In genomic region chr7:139168480-139168879, GRCh38 we compare ENCODE assay signal across 22 cellular contexts. TPM values are rescaled to one million over a fixed set of nuclear protein-coding genes. Genes with fewer than 3 reads are reported as not detected.
DNase-seq lines count a peak whose midpoint lies in the region; ATAC-seq, FAIRE-seq and TF ChIP-seq lines count a peak whose summit lies in the region.
"Had no signal": no experiment of that assay in that cellular context is flagged by ENCODE, and none has a peak within 500 bp of the region (broad histone marks: within the 10 kb centered on the region; RNA-seq: fewer than 3 reads in every experiment).

No MANE protein-coding gene starts in this region.

- no peak overlapping the region for H3K56ac ChIP-seq in H1 (replicated peaks; ENCODE audit: insufficient read length, low read depth, low read length)

- H3K79me1 ChIP-seq in H1 (ENCODE audit: low read depth, low read length), result no peaks in the 10 kb centered on the region

- H3K4me3 ChIP-seq in H1 (ENCODE audit: extremely low read depth in 1 of 4, insufficient read depth in 2 of 4, low read depth in 3 of 4, low read length in 4 of 4), result no peak overlapping the region
- H3K4me3 ChIP-seq in left ventricle myocardium inferior, result no peak overlapping the region
- no peak overlapping the region for H3K4me3 ChIP-seq in PC-9
- H3K4me3 ChIP-seq: BLaER1 treated with 17β-estradiol and CSF1 and Interleukin-3, amounts not matched to agents 10 nM and 100 nM had no signal

- H3K79me2 ChIP-seq in H1 (ENCODE audit: control insufficient read depth in 1 of 2, insufficient read depth in 2 of 2, low read length in 2 of 2) (no peaks in the 10 kb centered on the region), PC-9 (ENCODE audit: low read depth) (no peaks in the 10 kb centered on the region)

- no peaks in the 10 kb centered on the region for H4K20me1 ChIP-seq in H1 (replicated peaks in 1 of 2; ENCODE audit: control insufficient read depth in 1 of 2, insufficient read depth in 2 of 2, low read length in 2 of 2)
- no peaks in the 10 kb centered on the region for H4K20me1 ChIP-seq in PC-9 (ENCODE audit: insufficient read depth)
- H4K20me1 ChIP-seq: BLaER1 treated with 17β-estradiol and CSF1 and Interleukin-3, amounts not matched to agents 10 nM and 100 nM had no signal

- POLR2A ChIA-PET in H1 (lab: Charles Lee; ENCODE audit: partially characterized antibody) (no interaction called here), PC-9 (lab: Charles Lee; ENCODE audit: unreplicated experiment) (no interaction called here)

- intact Hi-C loops in left ventricle myocardium inferior (cut with micrococcal nuclease), result no loop called here
- intact Hi-C loops in PC-9 (cut with micrococcal nuclease; ENCODE audit: unreplicated experiment), result no loop called here

- H3K4me2 ChIP-seq in H1 (ENCODE audit: insufficient read depth in 1 of 2, low read depth in 2 of 2, low read length in 2 of 2), result no peak overlapping the region
- no peak overlapping the region for H3K4me2 ChIP-seq in PC-9
- H3K4me2 ChIP-seq: BLaER1 treated with 17β-estradiol and CSF1 and Interleukin-3, amounts not matched to agents 10 nM and 100 nM had no signal

- H3K27ac ChIP-seq in C4-2B (no peak overlapping the region), H1 (ENCODE audit: low read depth, low read length) (no peak overlapping the region), left ventricle myocardium inferior (replicated peaks) (no peak overlapping the region), PC-9 (no peak overlapping the region)
- H3K27ac ChIP-seq: BLaER1 treated with 17β-estradiol and CSF1 and Interleukin-3, amounts not matched to agents 10 nM and 100 nM had no signal

- H3K4ac ChIP-seq in H1 (replicated peaks; ENCODE audit: insufficient read length, low read depth, low read length), result no peak overlapping the region

- no peaks in the 10 kb centered on the region for H3F3A ChIP-seq in PC-9 (ENCODE audit: insufficient read depth, low read depth)

- TF ChIP-seq CTCF in C4-2B (conservative IDR thresholded peaks at IDR 0.05), result 0 out of 2 replicates have a peak, but pooled peaks have one; percentile 4
- TF ChIP-seq CTCF in H1 (IDR thresholded peaks at IDR 0.05; ENCODE audit: control extremely low read depth in 1 of 3, insufficient read depth in 1 of 3, low read depth in 1 of 3, low read length in 3 of 3), result no peak
- no peak for TF ChIP-seq CTCF in left ventricle myocardium inferior (IDR thresholded peaks at IDR 0.05; ENCODE audit: borderline replicate concordance)
- no peak for TF ChIP-seq CTCF in PC-9 (conservative IDR thresholded peaks at IDR 0.05)

- H3K9ac ChIP-seq in H1 (replicated peaks in 1 of 4; ENCODE audit: extremely low read depth in 1 of 4, low read depth in 3 of 4, low read length in 3 of 4), result no peak overlapping the region
- H3K9ac ChIP-seq: BLaER1 treated with 17β-estradiol and CSF1 and Interleukin-3, amounts not matched to agents 10 nM and 100 nM had no signal

- WGBS in H1 (ENCODE audit: extremely low coverage in 1 of 2, insufficient coverage in 1 of 2, insufficient read length in 1 of 2, insufficient replicate concordance in 2 of 2, low coverage in 1 of 2, low lambda C conversion rate in 2 of 2, missing lambda C conversion rate in 1 of 2), 2 experiments, result 98% methylated on average over 3 of the region's 3 CpGs; no CpG with 5 or more reads in 1 of the 2 experiments

- H3K14ac ChIP-seq in H1 (ENCODE audit: insufficient read length), result no peak overlapping the region

- no peak overlapping the region for H4K91ac ChIP-seq in H1 (replicated peaks; ENCODE audit: insufficient read length, low read length)

- no TSS peak for BruUV-seq in PC-9 (replicated peaks; lab: Mats Ljungman, UMichigan)

- H3K18ac ChIP-seq in H1 (ENCODE audit: extremely low read depth, low read length), result no peak overlapping the region

- H2BK120ac ChIP-seq in H1 (replicated peaks; ENCODE audit: low read depth, low read length), result no peak overlapping the region

- H2BK12ac ChIP-seq in H1 (ENCODE audit: low read depth, low read length), result no peak overlapping the region

- TF ChIP-seq POLR2A in H1 (IDR thresholded peaks at IDR 0.05; ENCODE audit: control extremely low read depth in 1 of 2, low read depth in 2 of 2, low read length in 2 of 2), result no peak

- H3K36me3 ChIP-seq in H1 (ENCODE audit: control insufficient read depth in 2 of 4, insufficient read depth in 4 of 4, low read length in 3 of 4), result no peaks in the 10 kb centered on the region
- H3K36me3 ChIP-seq in left ventricle myocardium inferior, result peaks cover 12% of the 10 kb centered on the region
- H3K36me3 ChIP-seq in PC-9 (ENCODE audit: low read depth), result no peaks in the 10 kb centered on the region
- H3K36me3 ChIP-seq: BE2C had no signal

- CTCF ChIA-PET in H1 (lab: Charles Lee; ENCODE audit: partially characterized antibody) (interaction anchor here (0.9 to 1.0 kb wide), 3 partner anchors 11 to 370 kb away, joined by 3 to 4 read pairs (median 4); partner anchors contain the start of gene ATP6V0A4), PC-9 (lab: Charles Lee) (no interaction called here)

- no peak for ATAC-seq in HG02870 (IDR thresholded peaks at IDR 0.05; ENCODE audit: unreplicated experiment)
- ATAC-seq: HCT116 had no signal

- no peaks in the 10 kb centered on the region for H3K27me3 ChIP-seq in H1 (replicated peaks in 1 of 4; ENCODE audit: control insufficient read depth in 3 of 4, extremely low read depth in 1 of 4, insufficient read depth in 3 of 4, low read length in 3 of 4)
- H3K27me3 ChIP-seq in left ventricle myocardium inferior (ENCODE audit: low read depth), result no peaks in the 10 kb centered on the region
- no peaks in the 10 kb centered on the region for H3K27me3 ChIP-seq in PC-9 (ENCODE audit: insufficient read depth, low read depth)
- H3K27me3 ChIP-seq: BE2C; BLaER1 treated with 17β-estradiol and CSF1 and Interleukin-3, amounts not matched to agents 10 nM and 100 nM had no signal

- TF ChIP-seq RAD21 in Ishikawa (IDR thresholded peaks at IDR 0.05; ENCODE audit: low read depth) (no peak), H1 (IDR thresholded peaks at IDR 0.05 in 1 of 2, conservative IDR thresholded peaks at IDR 0.05 in 1 of 2; ENCODE audit: low read depth in 2 of 2, low read length in 2 of 2) (no peak)

- H2BK15ac ChIP-seq in H1 (ENCODE audit: low read length), result no peak overlapping the region

- H4K8ac ChIP-seq in H1 (ENCODE audit: extremely low read depth, insufficient read depth, low read length), result no peak overlapping the region

- no peaks in the 10 kb centered on the region for H3K4me1 ChIP-seq in H1 (replicated peaks in 1 of 4; ENCODE audit: control insufficient read depth in 3 of 4, insufficient read depth in 4 of 4, low read length in 3 of 4)
- H3K4me1 ChIP-seq in left ventricle myocardium inferior, result no peaks in the 10 kb centered on the region
- no peaks in the 10 kb centered on the region for H3K4me1 ChIP-seq in PC-9 (replicated peaks; ENCODE audit: insufficient read depth)
- H3K4me1 ChIP-seq: BE2C; BLaER1 treated with 17β-estradiol and CSF1 and Interleukin-3, amounts not matched to agents 10 nM and 100 nM had no signal

- DNase-seq in H1 (ENCODE audit: low read depth in 1 of 2, low spot score in 2 of 2) (no peak), left ventricle myocardium inferior (no peak), PC-9 (no peak)
- DNase-seq: ACHN; AML-193; BE2C; Calu3; CD4-positive, alpha-beta memory T cell; COR-L47; DMS53; DMS79 treated with DMSO at 0.1 percent for 48 hours; GF-D8; GOT3; H9 had no signal

- H3K9me3 ChIP-seq in H1 (ENCODE audit: insufficient read depth in 2 of 2, low read depth in 1 of 2, low read length in 1 of 2) (no peaks in the 10 kb centered on the region), left ventricle myocardium inferior (replicated peaks) (peaks cover 5% of the 10 kb centered on the region), PC-9 (ENCODE audit: insufficient read depth, low read depth) (no peaks in the 10 kb centered on the region)
- H3K9me3 ChIP-seq: BE2C had no signal

- TF ChIP-seq EP300 in Ishikawa (IDR thresholded peaks at IDR 0.05; ENCODE audit: borderline replicate concordance) (no peak), H1 (IDR thresholded peaks at IDR 0.05; ENCODE audit: borderline replicate concordance in 1 of 2, low read depth in 2 of 2, low read length in 2 of 2) (no peak)

- no peak overlapping the region for H3K23ac ChIP-seq in H1 (ENCODE audit: insufficient read length)

- no peaks in the 10 kb centered on the region; the same call in 1 of the 2 replicates for H3K9me2 ChIP-seq in PC-9 (ENCODE audit: insufficient read depth)

- H2BK20ac ChIP-seq in H1 (ENCODE audit: low read length), result no peak overlapping the region

- H4K5ac ChIP-seq in H1 (ENCODE audit: insufficient read length, low read depth, low read length), result no peak overlapping the region

- no peak overlapping the region for H2AK5ac ChIP-seq in H1 (ENCODE audit: low read depth, low read length)

- no peaks in the 10 kb centered on the region for H3K23me2 ChIP-seq in H1 (ENCODE audit: low read depth, low read length)

- FAIRE-seq in A204.1 (lab: Jason Lieb, UNC) (peak; percentile 61), H1 (lab: Jason Lieb, UNC) (no peak)
- FAIRE-seq: GM12891, GM18507 had no signal

- H2AFZ ChIP-seq in H1 (ENCODE audit: low read length) (no peak overlapping the region), PC-9 (no peak overlapping the region)

- no peak overlapping the region for H2BK5ac ChIP-seq in H1 (ENCODE audit: low read depth, low read length)

TF ChIP-seq in Ishikawa, 13 proteins besides CTCF, POLR2A, EP300 and RAD21 (continues in another document):
- TF ChIP-seq CEBPB (IDR thresholded peaks at IDR 0.05) (peak; percentile 59; the same call in 1 of the 2 replicates), YY1 (IDR thresholded peaks at IDR 0.05; ENCODE audit: low read depth) (no peak)

TF ChIP-seq in H1, 55 proteins besides CTCF, POLR2A, EP300 and RAD21:
- TF ChIP-seq JUND (IDR thresholded peaks at IDR 0.05; ENCODE audit: low read length), result no peak
- peak; percentile 92 for TF ChIP-seq CEBPB (IDR thresholded peaks at IDR 0.05; ENCODE audit: low read depth, low read length)

RNA-seq across cellular contexts. Expression of gene ZC3HAV1, which starts 59.0 kb away (rescaled TPM):
- 43.4 and 44.3 TPM in 2 replicates for total RNA-seq in H1 (2021; fragmentation: NEBNext Ultra II Directional; extraction: Animal tissue kit (Norgen Biotek cat#: 25700))
- 15.6 and 22.5 TPM in 2 replicates for polyA plus RNA-seq in H1 (2011; rRNA removed)
- polyA plus RNA-seq in H1 (2011; cell fraction: cytosol; rRNA removed), result 15.0 TPM
- polyA plus RNA-seq in H1 (2011; cell fraction: nucleus; rRNA removed), result 29.6 TPM
- 16.6 to 21.1 TPM (median 18.3 TPM) in 4 replicates for polyA plus RNA-seq in H1 (2012, experiment 1 of 2)
- 1.9 TPM for polyA plus RNA-seq in H1 (2012, experiment 2 of 2)
- polyA plus RNA-seq in H1 (2013, experiment 1 of 2), result 34.4 TPM
- 29.4 TPM for polyA plus RNA-seq in H1 (2013, experiment 2 of 2)
- polyA minus RNA-seq in H1 (2011; rRNA and poly(A)+ RNA removed), result 37.0 and 42.9 TPM in 2 replicates
- 26.3 TPM for polyA minus RNA-seq in H1 (2011; cell fraction: cytosol; rRNA and poly(A)+ RNA removed)
- polyA minus RNA-seq in H1 (2011; cell fraction: nucleus; rRNA and poly(A)+ RNA removed), result 40.8 TPM
- total RNA-seq in left ventricle myocardium inferior, result 6.8 TPM
- 30.8 and 36.7 TPM in 2 replicates for total RNA-seq in PC-9 (2021)
